ENCODE assay signal across 1 cellular context in the genomic region with DNA sequence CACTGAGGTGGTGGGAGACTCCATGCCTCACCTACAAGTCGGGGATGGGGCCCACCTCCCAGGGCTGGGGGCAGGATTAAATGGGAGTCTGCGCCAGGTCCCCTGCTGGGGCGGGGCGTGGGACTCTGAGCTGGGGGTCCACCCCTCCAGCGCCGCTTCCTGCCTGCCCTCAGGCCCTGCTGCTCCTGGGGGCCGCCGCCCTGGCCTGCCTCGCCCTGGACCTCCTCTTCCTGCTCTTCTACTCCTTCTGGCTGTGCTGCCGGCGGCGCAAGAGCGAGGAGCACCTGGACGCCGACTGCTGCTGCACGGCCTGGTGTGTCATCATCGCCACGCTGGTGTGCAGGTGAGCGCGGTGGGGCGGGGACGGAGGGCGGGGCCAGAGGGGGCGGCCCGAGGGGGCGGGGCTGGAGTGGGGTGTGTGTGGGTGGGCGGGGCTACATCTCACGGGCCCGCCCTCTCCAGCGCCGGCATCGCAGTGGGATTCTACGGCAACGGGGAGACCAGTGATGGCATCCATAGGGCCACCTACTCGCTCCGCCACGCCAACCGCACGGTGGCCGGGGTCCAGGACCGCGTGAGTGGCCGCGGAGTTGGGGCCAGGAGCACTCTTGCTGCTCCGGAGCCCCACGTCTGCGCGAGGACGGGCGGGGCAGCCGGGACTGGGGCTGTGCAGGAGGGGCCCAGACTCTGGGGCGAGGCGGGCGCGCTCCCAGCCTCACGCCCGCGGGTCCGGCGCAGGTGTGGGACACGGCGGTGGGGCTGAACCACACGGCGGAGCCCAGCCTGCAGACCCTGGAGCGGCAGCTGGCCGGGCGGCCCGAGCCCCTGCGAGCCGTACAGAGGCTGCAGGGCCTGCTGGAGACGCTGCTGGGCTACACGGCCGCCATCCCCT.
TF ChIP-seq lines count a peak whose summit lies in the region.

No MANE protein-coding gene starts in this region.

TF ChIP-seq in GM12878, 131 proteins besides CTCF, POLR2A, EP300 and RAD21:
- TF ChIP-seq NFYA (IDR thresholded peaks at IDR 0.05; ENCODE audit: borderline replicate concordance, low read depth, low read length) (no peak), TCF3 (IDR thresholded peaks at IDR 0.05; ENCODE audit: borderline replicate concordance, insufficient read depth, low read depth, low read length) (0 out of 2 replicates have a peak, but pooled peaks have one; percentile 54)
- TF ChIP-seq, protein P1, sequence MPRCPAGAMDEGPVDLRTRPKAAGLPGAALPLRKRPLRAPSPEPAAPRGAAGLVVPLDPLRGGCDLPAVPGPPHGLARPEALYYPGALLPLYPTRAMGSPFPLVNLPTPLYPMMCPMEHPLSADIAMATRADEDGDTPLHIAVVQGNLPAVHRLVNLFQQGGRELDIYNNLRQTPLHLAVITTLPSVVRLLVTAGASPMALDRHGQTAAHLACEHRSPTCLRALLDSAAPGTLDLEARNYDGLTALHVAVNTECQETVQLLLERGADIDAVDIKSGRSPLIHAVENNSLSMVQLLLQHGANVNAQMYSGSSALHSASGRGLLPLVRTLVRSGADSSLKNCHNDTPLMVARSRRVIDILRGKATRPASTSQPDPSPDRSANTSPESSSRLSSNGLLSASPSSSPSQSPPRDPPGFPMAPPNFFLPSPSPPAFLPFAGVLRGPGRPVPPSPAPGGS (IDR thresholded peaks at IDR 0.05; ENCODE audit: borderline replicate concordance, insufficient read depth, low read depth, low read length, poor library complexity, severe bottlenecking), result peak; percentile 60
